ENCODE assay signal across 1 cellular context in the genomic region with DNA sequence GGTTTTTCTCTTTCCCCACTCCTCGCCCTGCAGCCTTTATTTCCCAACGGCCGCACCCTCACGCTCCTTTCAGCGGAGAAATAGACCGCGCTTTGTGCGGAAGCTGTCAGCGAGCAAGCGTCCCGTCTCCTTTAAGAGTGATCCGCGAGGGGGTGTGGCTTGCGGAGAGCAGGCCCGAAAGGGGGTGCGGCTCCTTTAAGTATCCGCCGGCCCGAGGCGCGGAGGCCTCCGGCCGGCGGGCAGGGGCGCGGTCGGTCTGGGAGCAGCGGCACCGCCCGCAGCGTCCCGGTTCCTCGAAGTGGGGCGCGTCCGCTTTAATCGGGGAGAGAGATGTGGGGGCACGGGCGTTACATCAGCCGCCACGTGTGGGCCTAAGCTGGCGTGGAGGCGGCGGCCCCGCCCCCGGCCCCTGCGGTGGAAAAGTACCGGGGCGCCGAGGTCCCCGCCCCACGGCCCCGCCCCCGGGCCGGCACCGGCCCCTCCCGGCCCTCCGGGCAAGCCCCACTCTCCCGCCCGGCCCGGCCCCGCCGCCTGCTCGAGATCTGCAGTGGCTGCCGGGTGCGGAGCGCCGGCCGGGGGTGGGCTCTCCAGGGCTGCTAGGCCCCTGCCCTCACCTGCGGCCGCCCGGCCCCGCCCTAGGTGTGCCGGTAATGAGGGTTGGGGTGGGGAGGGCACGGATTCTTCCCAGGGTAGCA.
TF ChIP-seq lines count a peak whose summit lies in the region.

No MANE protein-coding gene starts in this region.

TF ChIP-seq in K562, 482 proteins besides CTCF, POLR2A, EP300 and RAD21 (continued from another document and continues in another):
- TF ChIP-seq, protein P1, sequence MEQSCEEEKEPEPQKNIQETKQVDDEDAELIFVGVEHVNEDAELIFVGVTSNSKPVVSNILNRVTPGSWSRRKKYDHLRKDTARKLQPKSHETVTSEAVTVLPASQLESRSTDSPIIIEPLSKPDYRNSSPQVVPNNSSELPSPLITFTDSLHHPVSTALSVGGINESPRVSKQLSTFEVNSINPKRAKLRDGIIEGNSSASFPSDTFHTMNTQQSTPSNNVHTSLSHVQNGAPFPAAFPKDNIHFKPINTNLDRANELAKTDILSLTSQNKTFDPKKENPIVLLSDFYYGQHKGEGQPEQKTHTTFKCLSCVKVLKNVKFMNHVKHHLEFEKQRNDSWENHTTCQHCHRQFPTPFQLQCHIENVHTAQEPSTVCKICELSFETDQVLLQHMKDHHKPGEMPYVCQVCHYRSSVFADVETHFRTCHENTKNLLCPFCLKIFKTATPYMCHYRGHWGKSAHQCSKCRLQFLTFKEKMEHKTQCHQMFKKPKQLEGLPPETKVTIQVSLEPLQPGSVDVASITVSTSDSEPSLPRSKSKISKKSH (CRISPR knock-in tag; IDR thresholded peaks at IDR 0.05) = no peak
- TF ChIP-seq PCBP2 (IDR thresholded peaks at IDR 0.05; ENCODE audit: low read depth, low read length, poor library complexity, severe bottlenecking) = no peak
- TF ChIP-seq ZNF507 (tag; conservative IDR thresholded peaks at IDR 0.05) = no peak
- no peak for TF ChIP-seq TFAM (CRISPR knock-in tag; conservative IDR thresholded peaks at IDR 0.05)
- TF ChIP-seq TRIM28 (IDR thresholded peaks at IDR 0.05) = no peak
- TF ChIP-seq RBBP5 (IDR thresholded peaks at IDR 0.05; ENCODE audit: borderline replicate concordance, insufficient read depth, low read length, poor library complexity, severe bottlenecking) = no peak
- no peak for TF ChIP-seq ZNF57 (CRISPR knock-in tag; IDR thresholded peaks at IDR 0.05)
- no peak for TF ChIP-seq KLF6 (CRISPR knock-in tag; IDR thresholded peaks at IDR 0.05; ENCODE audit: borderline replicate concordance)
- TF ChIP-seq CEBPB (tag; IDR thresholded peaks at IDR 0.05) = 0 out of 2 replicates have a peak, but pooled peaks have one; percentile 11
- no peak for TF ChIP-seq ZC3H11A (IDR thresholded peaks at IDR 0.05; ENCODE audit: low read depth, low read length)
- TF ChIP-seq NEUROD1 (IDR thresholded peaks at IDR 0.05; ENCODE audit: borderline replicate concordance, low read depth, low read length, partially characterized antibody) = peak; percentile 75
- no peak for TF ChIP-seq THRAP3 (IDR thresholded peaks at IDR 0.05; ENCODE audit: borderline replicate concordance)
- TF ChIP-seq, protein P2, sequence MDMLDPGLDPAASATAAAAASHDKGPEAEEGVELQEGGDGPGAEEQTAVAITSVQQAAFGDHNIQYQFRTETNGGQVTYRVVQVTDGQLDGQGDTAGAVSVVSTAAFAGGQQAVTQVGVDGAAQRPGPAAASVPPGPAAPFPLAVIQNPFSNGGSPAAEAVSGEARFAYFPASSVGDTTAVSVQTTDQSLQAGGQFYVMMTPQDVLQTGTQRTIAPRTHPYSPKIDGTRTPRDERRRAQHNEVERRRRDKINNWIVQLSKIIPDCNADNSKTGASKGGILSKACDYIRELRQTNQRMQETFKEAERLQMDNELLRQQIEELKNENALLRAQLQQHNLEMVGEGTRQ (CRISPR knock-in tag; IDR thresholded peaks at IDR 0.05) = no peak
- no peak for TF ChIP-seq GABPB2 (CRISPR knock-in tag; conservative IDR thresholded peaks at IDR 0.05)
- TF ChIP-seq CBFA2T2 (conservative IDR thresholded peaks at IDR 0.05) = no peak
- no peak for TF ChIP-seq MYBL2 (IDR thresholded peaks at IDR 0.05; ENCODE audit: low read depth)
- no peak for TF ChIP-seq MYBL2 (CRISPR knock-in tag; IDR thresholded peaks at IDR 0.05; ENCODE audit: borderline replicate concordance)
- TF ChIP-seq ZNF407 (IDR thresholded peaks at IDR 0.05; ENCODE audit: low read depth) = no peak
- TF ChIP-seq SRSF9 (IDR thresholded peaks at IDR 0.05; ENCODE audit: borderline replicate concordance, low read depth, low read length) = no peak
- no peak for TF ChIP-seq MGA (IDR thresholded peaks at IDR 0.05)
- TF ChIP-seq ZNF354B (CRISPR knock-in tag; IDR thresholded peaks at IDR 0.05) = no peak
- no peak for TF ChIP-seq GATA2 (CRISPR knock-in tag; IDR thresholded peaks at IDR 0.05)
- TF ChIP-seq BHLHE40 (IDR thresholded peaks at IDR 0.05; ENCODE audit: low read length) = peak; percentile 86
- no peak for TF ChIP-seq ZNF311 (CRISPR knock-in tag; IDR thresholded peaks at IDR 0.05)
- no peak for TF ChIP-seq FOXA3 (CRISPR knock-in tag; conservative IDR thresholded peaks at IDR 0.05 in 1 of 2, IDR thresholded peaks at IDR 0.05 in 1 of 2)
- no peak for TF ChIP-seq HNRNPUL1 (IDR thresholded peaks at IDR 0.05; ENCODE audit: low read length)
- TF ChIP-seq, protein P3, sequence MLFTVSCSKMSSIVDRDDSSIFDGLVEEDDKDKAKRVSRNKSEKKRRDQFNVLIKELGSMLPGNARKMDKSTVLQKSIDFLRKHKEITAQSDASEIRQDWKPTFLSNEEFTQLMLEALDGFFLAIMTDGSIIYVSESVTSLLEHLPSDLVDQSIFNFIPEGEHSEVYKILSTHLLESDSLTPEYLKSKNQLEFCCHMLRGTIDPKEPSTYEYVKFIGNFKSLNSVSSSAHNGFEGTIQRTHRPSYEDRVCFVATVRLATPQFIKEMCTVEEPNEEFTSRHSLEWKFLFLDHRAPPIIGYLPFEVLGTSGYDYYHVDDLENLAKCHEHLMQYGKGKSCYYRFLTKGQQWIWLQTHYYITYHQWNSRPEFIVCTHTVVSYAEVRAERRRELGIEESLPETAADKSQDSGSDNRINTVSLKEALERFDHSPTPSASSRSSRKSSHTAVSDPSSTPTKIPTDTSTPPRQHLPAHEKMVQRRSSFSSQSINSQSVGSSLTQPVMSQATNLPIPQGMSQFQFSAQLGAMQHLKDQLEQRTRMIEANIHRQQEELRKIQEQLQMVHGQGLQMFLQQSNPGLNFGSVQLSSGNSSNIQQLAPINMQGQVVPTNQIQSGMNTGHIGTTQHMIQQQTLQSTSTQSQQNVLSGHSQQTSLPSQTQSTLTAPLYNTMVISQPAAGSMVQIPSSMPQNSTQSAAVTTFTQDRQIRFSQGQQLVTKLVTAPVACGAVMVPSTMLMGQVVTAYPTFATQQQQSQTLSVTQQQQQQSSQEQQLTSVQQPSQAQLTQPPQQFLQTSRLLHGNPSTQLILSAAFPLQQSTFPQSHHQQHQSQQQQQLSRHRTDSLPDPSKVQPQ (CRISPR knock-in tag; IDR thresholded peaks at IDR 0.05; ENCODE audit: borderline replicate concordance) = no peak
- no peak for TF ChIP-seq ZNF586 (CRISPR knock-in tag; conservative IDR thresholded peaks at IDR 0.05)
- TF ChIP-seq PTBP1 (IDR thresholded peaks at IDR 0.05; ENCODE audit: low read depth, low read length) = 0 out of 2 replicates have a peak, but pooled peaks have one; percentile 7
